In genomic region chr7:94393251-94393758, GRCh38 we compare ENCODE assay signal across 9 cellular contexts. TPM values are rescaled to one million over a fixed set of nuclear protein-coding genes. Genes with fewer than 3 reads are reported as not detected.
DNase-seq lines count a peak whose midpoint lies in the region; ATAC-seq lines count a peak whose summit lies in the region.
"Had no signal": no experiment of that assay in that cellular context is flagged by ENCODE, and none has a peak within 500 bp of the region (broad histone marks: within the 10 kb centered on the region; RNA-seq: fewer than 3 reads in every experiment).

No MANE protein-coding gene starts in this region.

- no peaks in the 10 kb centered on the region for H3K79me2 ChIP-seq in mesendoderm (ENCODE audit: control insufficient read depth, insufficient read depth, low read length)

- H3K9me3 ChIP-seq in HUES64 (ENCODE audit: insufficient read depth, low read depth, low read length) (no peaks in the 10 kb centered on the region), esophagus (ENCODE audit: control insufficient read depth in 2 of 2, insufficient read depth in 1 of 2, low read depth in 1 of 2, low read length in 1 of 2) (no peaks in the 10 kb centered on the region), subcutaneous abdominal adipose tissue (ENCODE audit: control insufficient read depth in 5 of 5, low read length in 5 of 5) (no peaks in the 10 kb centered on the region)

- no peak overlapping the region for H2BK5ac ChIP-seq in mesendoderm (ENCODE audit: low read length)

- H2AK5ac ChIP-seq in mesendoderm (ENCODE audit: low read length), result no peak overlapping the region

- no peak for ATAC-seq in HG03439 (IDR thresholded peaks at IDR 0.05; ENCODE audit: unreplicated experiment)
- ATAC-seq: activated naive CD8-positive, alpha-beta T cell treated with anti-CD3 and anti-CD28 coated beads, Interleukin-2, amount 50 U/mL, for 24 hours had no signal

- no peak overlapping the region for H2BK15ac ChIP-seq in mesendoderm (replicated peaks; ENCODE audit: low read depth)

- peaks cover 28% of the 10 kb centered on the region for H3K4me1 ChIP-seq in HUES64 (ENCODE audit: insufficient read depth, low read length)
- H3K4me1 ChIP-seq in esophagus (ENCODE audit: control insufficient read depth in 2 of 2, insufficient read depth in 2 of 2, low read length in 1 of 2), result no peaks in the 10 kb centered on the region
- peaks cover 7% of the 10 kb centered on the region for H3K4me1 ChIP-seq in mesendoderm (ENCODE audit: control insufficient read depth, low read depth, low read length)
- H3K4me1 ChIP-seq in subcutaneous abdominal adipose tissue (ENCODE audit: control insufficient read depth in 5 of 5, insufficient read depth in 5 of 5, low read length in 5 of 5), result peaks cover 0 to 19% (median 9%) of the 10 kb centered on the region in 5 donors

- no peak overlapping the region for H4K8ac ChIP-seq in mesendoderm (ENCODE audit: low read depth, low read length)

- peak overlapping the region; percentile 55 for H3K18ac ChIP-seq in mesendoderm (ENCODE audit: low read length)

- H3K23ac ChIP-seq in mesendoderm (ENCODE audit: low read length), result no peak overlapping the region

- H3K27ac ChIP-seq in HUES64 (ENCODE audit: low read depth, low read length) (no peak overlapping the region), esophagus (ENCODE audit: low read depth in 2 of 2, low read length in 1 of 2) (peak overlapping the region; percentile 80 to 88), mesendoderm (ENCODE audit: low read depth, low read length) (peak overlapping the region; percentile 15), subcutaneous abdominal adipose tissue (ENCODE audit: low read depth, low read length) (peak overlapping the region; percentile 50)

- H3K9ac ChIP-seq in HUES64 (ENCODE audit: low read depth, low read length) (peak overlapping the region; percentile 53; the same call in 1 of the 2 replicates), mesendoderm (ENCODE audit: low read length) (no peak overlapping the region), subcutaneous abdominal adipose tissue (ENCODE audit: low read length in 5 of 5) (no peak overlapping the region)

- H3K27me3 ChIP-seq in HUES64 (ENCODE audit: insufficient read depth, low read length) (0 out of 2 replicates have a peak, but pooled peaks cover 6% of the 10 kb centered on the region), esophagus (ENCODE audit: control insufficient read depth in 1 of 2, insufficient read depth in 2 of 2, low read length in 2 of 2) (no peaks in the 10 kb centered on the region), mesendoderm (ENCODE audit: insufficient read depth, low read length, poor library complexity) (no peaks in the 10 kb centered on the region), subcutaneous abdominal adipose tissue (ENCODE audit: control insufficient read depth in 5 of 5, insufficient read depth in 4 of 5, low read length in 5 of 5) (peaks cover 4 to 20% (median 16%) of the 10 kb centered on the region in 5 donors)

- WGBS in HUES64, result 38% methylated on average over 16 of the region's 16 CpGs
- 57 to 66% methylated on average over 9 to 16 of the region's 16 CpGs for WGBS in esophagus, 2 donors
- WGBS in mesendoderm (ENCODE audit: extremely low coverage, insufficient coverage, low lambda C conversion rate), result no CpG with 5 or more reads among the region's 16 CpGs

- H3K4me3 ChIP-seq in HUES64 (ENCODE audit: low read length) (peak overlapping the region; percentile 63), esophagus (ENCODE audit: low read depth in 1 of 2, low read length in 2 of 2) (no peak overlapping the region), mesendoderm (ENCODE audit: low read length) (no peak overlapping the region), subcutaneous abdominal adipose tissue (ENCODE audit: low read depth in 1 of 5, low read length in 5 of 5) (peak overlapping the region in 3 of 5 donors; percentile 13 to 76 (median 36))

- peaks cover 7% of the 10 kb centered on the region for H3K36me3 ChIP-seq in HUES64 (ENCODE audit: insufficient read depth, low read length)
- H3K36me3 ChIP-seq in esophagus (ENCODE audit: control insufficient read depth in 2 of 2, insufficient read depth in 2 of 2, low read length in 1 of 2), result no peaks in the 10 kb centered on the region
- no peaks in the 10 kb centered on the region for H3K36me3 ChIP-seq in mesendoderm (ENCODE audit: control insufficient read depth, insufficient read depth, low read length)
- H3K36me3 ChIP-seq in subcutaneous abdominal adipose tissue (ENCODE audit: control insufficient read depth in 5 of 5, insufficient read depth in 5 of 5, low read length in 5 of 5), result no peaks in the 10 kb centered on the region

- DNase-seq in mesendoderm (peak; percentile 69), NCI-H510A (lab: John Stamatoyannopoulos, UW) (no peak), NCI-H146 (lab: John Stamatoyannopoulos, UW) (no peak), cerebellar nuclear complex (lab: John Stamatoyannopoulos, UW) (no peak)
- DNase-seq: activated naive CD8-positive, alpha-beta T cell treated with anti-CD3 and anti-CD28 coated beads, Interleukin-2, amount 50 U/mL, for 24 hours had no signal

- peaks cover 2% of the 10 kb centered on the region for H3K79me1 ChIP-seq in mesendoderm (ENCODE audit: low read length)

- H2BK120ac ChIP-seq in mesendoderm (ENCODE audit: low read depth, low read length), result no peak overlapping the region

- no peak overlapping the region for H4K5ac ChIP-seq in mesendoderm (ENCODE audit: low read length)

- H3K4me2 ChIP-seq in mesendoderm (ENCODE audit: low read length), result no peak overlapping the region

- peak overlapping the region; percentile 78 for H3K56ac ChIP-seq in mesendoderm (ENCODE audit: low read length)

- H3K4ac ChIP-seq in mesendoderm (ENCODE audit: low read depth, low read length), result peak overlapping the region; percentile 84

RNA-seq across cellular contexts. Expression of gene COL1A2, which starts 1.4 kb away (rescaled TPM):
- polyA plus RNA-seq in HUES64 (2013, experiment 1 of 2), result 44.4 TPM
- polyA plus RNA-seq in HUES64 (2013, experiment 2 of 2), result 62.5 TPM
- polyA plus RNA-seq in esophagus, result 10 to 100 TPM; 13.4 to 26.4 TPM
- 83.1 TPM for polyA plus RNA-seq in mesendoderm (2013, experiment 1 of 2)
- 83.6 TPM for polyA plus RNA-seq in mesendoderm (2013, experiment 2 of 2)

Comparison
In these comparisons a context has a peak if more than half of its experiments do, and no peak if none do; other contexts are left out.
1. H3K4me3 ChIP-seq: peak in HUES64 (single experiment) and subcutaneous abdominal adipose tissue (3 of 5); none in esophagus (0 of 2) and mesendoderm (single experiment).